ENCODE assay signal across 26 cellular contexts in genomic region chr7:104136981-104137380, GRCh38.
A peak's percentile ranks its signal among the peaks of the same experiment; 100 is the strongest.
DNase-seq lines count a peak whose midpoint lies in the region; ATAC-seq, FAIRE-seq and TF ChIP-seq lines count a peak whose summit lies in the region.
"Had no signal": no experiment of that assay in that cellular context is flagged by ENCODE, and none has a peak within 500 bp of the region (broad histone marks: within the 10 kb centered on the region; RNA-seq: fewer than 3 reads in every experiment).

No MANE protein-coding gene starts in this region.

- H3K4me1 Mint-ChIP-seq in T-helper 17 cell (peaks cover 2% of the 10 kb centered on the region), natural killer cell (no peaks in the 10 kb centered on the region)
- peaks cover 5% of the 10 kb centered on the region for H3K4me1 Mint-ChIP-seq in activated CD4-positive, alpha-beta memory T cell treated with anti-CD3 and anti-CD28 coated beads, Interleukin-2, amount 10 ng/mL, durations not matched to agents 7 days and 5 days
- H3K4me1 Mint-ChIP-seq: CD14-positive monocyte; CD8-positive, alpha-beta memory T cell had no signal

- CTCF ChIA-PET in K562 (lab: Yijun Ruan, JAX; ENCODE audit: low intra/inter-chr PET ratio), result no interaction called here
- CTCF ChIA-PET in activated CD4-positive, alpha-beta memory T cell treated with anti-CD3 and anti-CD28 coated beads, Interleukin-2, amount 10 ng/mL, durations not matched to agents 7 days and 5 days (lab: Charles Lee), result interaction anchor here (0.7 kb wide), 1 partner anchor 23 kb away, joined by 3 read pairs; no protein-coding TSS in a partner anchor

- POLR2A ChIA-PET in K562 (lab: Yijun Ruan, JAX), result interaction anchor here (1.2 to 1.5 kb wide), 2 partner anchors 10 to 11 kb away, joined by 3 to 6 read pairs; no protein-coding TSS in a partner anchor
- POLR2A ChIA-PET in activated CD4-positive, alpha-beta memory T cell treated with anti-CD3 and anti-CD28 coated beads, Interleukin-2, amount 10 ng/mL, durations not matched to agents 7 days and 5 days (lab: Charles Lee), result no interaction called here

- H3K4me3 ChIP-seq in K562 (no peak overlapping the region), thyroid gland (replicated peaks in 1 of 3) (no peak overlapping the region)
- H3K4me3 ChIP-seq: BLaER1, GM12878 had no signal

- peaks cover 74% of the 10 kb centered on the region for H3K36me3 ChIP-seq in K562 (ENCODE audit: control insufficient read depth, insufficient read depth, low read length)
- H3K36me3 ChIP-seq in thyroid gland, result no peaks in the 10 kb centered on the region

- H3K4me3 Mint-ChIP-seq in T-helper 17 cell, result no peak overlapping the region
- no peak overlapping the region for H3K4me3 Mint-ChIP-seq in natural killer cell
- H3K4me3 Mint-ChIP-seq in activated CD4-positive, alpha-beta memory T cell treated with anti-CD3 and anti-CD28 coated beads, Interleukin-2, amount 10 ng/mL, durations not matched to agents 7 days and 5 days, result no peak overlapping the region
- H3K4me3 Mint-ChIP-seq: CD14-positive monocyte; CD4-positive, alpha-beta memory T cell; CD4-positive, CD25-positive, alpha-beta regulatory T cell had no signal

- H3K9ac ChIP-seq in K562 (ENCODE audit: insufficient read depth in 1 of 2, low read depth in 2 of 2, low read length in 2 of 2), result no peak overlapping the region
- H3K9ac ChIP-seq: BLaER1 had no signal

- TF ChIP-seq CTCF in K562 (IDR thresholded peaks at IDR 0.05 in 2 of 3, conservative IDR thresholded peaks at IDR 0.05 in 1 of 3; ENCODE audit: insufficient read depth in 2 of 3, low read depth in 1 of 3, low read length in 3 of 3), result no peak
- TF ChIP-seq CTCF in thyroid gland (IDR thresholded peaks at IDR 0.05), result no peak
- TF ChIP-seq CTCF in natural killer cell (IDR thresholded peaks at IDR 0.05), result no peak

- TF ChIP-seq RAD21 in K562 (CRISPR knock-in tag; conservative IDR thresholded peaks at IDR 0.05 in 1 of 2, IDR thresholded peaks at IDR 0.05 in 1 of 2), result no peak

- in situ Hi-C loops in K562 (cut with MboI), result no loop called here

- H3K27ac Mint-ChIP-seq in T-helper 17 cell (peak overlapping the region; percentile 29), natural killer cell (no peak overlapping the region)
- H3K27ac Mint-ChIP-seq in activated CD4-positive, alpha-beta memory T cell treated with anti-CD3 and anti-CD28 coated beads, Interleukin-2, amount 10 ng/mL, durations not matched to agents 7 days and 5 days, result no peak overlapping the region
- H3K27ac Mint-ChIP-seq: CD4-positive, CD25-positive, alpha-beta regulatory T cell had no signal

- no peak for FAIRE-seq in K562 (lab: Jason Lieb, UNC)
- FAIRE-seq: A204.1, GM12878, GM12892, GM18507 had no signal

- H3K9me1 ChIP-seq in K562 (ENCODE audit: control insufficient read depth, insufficient read depth, low read length), result no peaks in the 10 kb centered on the region

- H3K4me2 ChIP-seq in K562 (ENCODE audit: insufficient read depth, low read length), result no peak overlapping the region
- H3K4me2 ChIP-seq: BLaER1 had no signal

- H3K27ac ChIP-seq in K562 (ENCODE audit: extremely low read depth, low read depth, low read length), result no peak overlapping the region
- H3K27ac ChIP-seq in thyroid gland, result peak overlapping the region; percentile 89
- H3K27ac ChIP-seq: BLaER1 had no signal

- no peaks in the 10 kb centered on the region for H3K27me3 ChIP-seq in K562 (ENCODE audit: control insufficient read depth in 2 of 2, insufficient read depth in 2 of 2, low read length in 2 of 2)
- no peaks in the 10 kb centered on the region for H3K27me3 ChIP-seq in thyroid gland
- H3K27me3 ChIP-seq: BE2C, BLaER1 had no signal

- 62% methylated on average over 3 of the region's 3 CpGs for WGBS in K562 (ENCODE audit: insufficient coverage, low coverage, missing lambda C conversion rate)
- 44 to 51% methylated on average over 3 of the region's 3 CpGs for WGBS in thyroid gland, 2 donors

- no peaks in the 10 kb centered on the region for H3K9me3 ChIP-seq in T-helper 17 cell (ENCODE audit: control insufficient read depth, low read length, poor library complexity, severe bottlenecking)
- H3K9me3 ChIP-seq in K562 (replicated peaks; ENCODE audit: control insufficient read depth, insufficient read depth, low read depth, low read length), result no peaks in the 10 kb centered on the region
- no peaks in the 10 kb centered on the region for H3K9me3 ChIP-seq in thyroid gland
- H3K9me3 ChIP-seq: BE2C, BLaER1 had no signal

- ATAC-seq in T-helper 17 cell (no peak), K562 (no peak), natural killer cell (no peak)
- ATAC-seq: GM12878 had no signal

- intact Hi-C loops in K562 (cut with micrococcal nuclease) (no loop called here), thyroid gland (cut with DNase I) (no loop called here), natural killer cell (cut with micrococcal nuclease) (no loop called here)

- no peaks in the 10 kb centered on the region for H4K20me1 ChIP-seq in K562 (replicated peaks; ENCODE audit: control insufficient read depth, insufficient read depth, low read length)
- H4K20me1 ChIP-seq: BLaER1 had no signal

- DNase-seq in T-helper 17 cell, result no peak
- no peak for DNase-seq in K562 (ENCODE audit: extremely low read depth in 1 of 4, low spot score in 3 of 4)
- peak; percentile 75 to 76 for DNase-seq in thyroid gland
- DNase-seq in natural killer cell, result no peak
- no peak for DNase-seq in T-helper 2 cell
- DNase-seq in activated CD4-positive, alpha-beta memory T cell treated with anti-CD3 and anti-CD28 coated beads, Interleukin-2, amount 10 ng/mL, durations not matched to agents 7 days and 5 days, result no peak
- DNase-seq: 8988T; ACHN; BE2C; CD4-positive, alpha-beta memory T cell; CD4-positive, CD25-positive, alpha-beta regulatory T cell; CD8-positive, alpha-beta memory T cell; COR-L47; DMS 273 treated with DMSO at 0.1 percent for 48 hours; DMS153; DMS53; DMS79; DND-41; EL; GDM1 had no signal

- no peaks in the 10 kb centered on the region for H3K79me2 ChIP-seq in K562 (ENCODE audit: control insufficient read depth, insufficient read depth, low read length)

- no peaks in the 10 kb centered on the region for H3K9me3 Mint-ChIP-seq in natural killer cell
- H3K9me3 Mint-ChIP-seq in activated CD4-positive, alpha-beta memory T cell treated with anti-CD3 and anti-CD28 coated beads, Interleukin-2, amount 10 ng/mL, durations not matched to agents 7 days and 5 days, result no peaks in the 10 kb centered on the region
- H3K9me3 Mint-ChIP-seq: CD14-positive monocyte; CD4-positive, alpha-beta memory T cell; CD4-positive, CD25-positive, alpha-beta regulatory T cell; CD8-positive, alpha-beta memory T cell had no signal

- TF ChIP-seq POLR2A in K562 (conservative IDR thresholded peaks at IDR 0.05) (no peak), thyroid gland (IDR thresholded peaks at IDR 0.05) (no peak)

- H3K36me3 Mint-ChIP-seq in T-helper 17 cell (ENCODE audit: low read depth) (peaks cover 5% of the 10 kb centered on the region), natural killer cell (peaks cover 16% of the 10 kb centered on the region)
- peaks cover 13% of the 10 kb centered on the region for H3K36me3 Mint-ChIP-seq in activated CD4-positive, alpha-beta memory T cell treated with anti-CD3 and anti-CD28 coated beads, Interleukin-2, amount 10 ng/mL, durations not matched to agents 7 days and 5 days (ENCODE audit: low read depth)

- no peak overlapping the region for H2AFZ ChIP-seq in K562 (ENCODE audit: low read depth, low read length)

- H3K4me1 ChIP-seq in K562 (replicated peaks in 1 of 2; ENCODE audit: control insufficient read depth in 2 of 2, insufficient read depth in 2 of 2, low read length in 2 of 2), result peaks cover 0 to 3% of the 10 kb centered on the region in 2 experiments; a peak in 1 of 5 replicates
- peaks cover 26 to 36% of the 10 kb centered on the region in 2 donors for H3K4me1 ChIP-seq in thyroid gland
- H3K4me1 ChIP-seq: BE2C, BLaER1 had no signal

- BruUV-seq in K562 (replicated peaks; lab: Mats Ljungman, UMichigan), result no TSS peak

- H3K27me3 Mint-ChIP-seq in T-helper 17 cell (no peaks in the 10 kb centered on the region), natural killer cell (ENCODE audit: low read depth in 2 of 2) (no peaks in the 10 kb centered on the region)
- no peaks in the 10 kb centered on the region for H3K27me3 Mint-ChIP-seq in activated CD4-positive, alpha-beta memory T cell treated with anti-CD3 and anti-CD28 coated beads, Interleukin-2, amount 10 ng/mL, durations not matched to agents 7 days and 5 days
- H3K27me3 Mint-ChIP-seq: CD4-positive, alpha-beta memory T cell; CD4-positive, CD25-positive, alpha-beta regulatory T cell; CD8-positive, alpha-beta memory T cell had no signal

- TF ChIP-seq EP300 in K562 (IDR thresholded peaks at IDR 0.05; ENCODE audit: low read length), result no peak

TF ChIP-seq in K562, 482 proteins besides CTCF, POLR2A, EP300 and RAD21 (continues in another document):
- TF ChIP-seq SFPQ (IDR thresholded peaks at IDR 0.05; ENCODE audit: low read depth, low read length), result no peak
- TF ChIP-seq CBFA2T3 (IDR thresholded peaks at IDR 0.05), result no peak
- no peak for TF ChIP-seq CC2D1A (IDR thresholded peaks at IDR 0.05)
- TF ChIP-seq PREB (CRISPR knock-in tag; IDR thresholded peaks at IDR 0.05), result no peak
- peak; percentile 40; the same call in 1 of the 2 replicates for TF ChIP-seq ZNF121 (CRISPR knock-in tag; conservative IDR thresholded peaks at IDR 0.05)
- no peak for TF ChIP-seq MCM2 (IDR thresholded peaks at IDR 0.05; ENCODE audit: low read depth)
- TF ChIP-seq FOXP1 (CRISPR knock-in tag; IDR thresholded peaks at IDR 0.05), result no peak

Comparison
In these comparisons a context has a peak if more than half of its experiments do, and no peak if none do; other contexts are left out.
1. DNase-seq: peak in thyroid gland (2 of 2); none in T-helper 17 cell (0 of 3), K562 (0 of 4), natural killer cell (single experiment), T-helper 2 cell (0 of 5) and activated CD4-positive, alpha-beta memory T cell treated with anti-CD3 and anti-CD28 coated beads, Interleukin-2, amount 10 ng/mL, durations not matched to agents 7 days and 5 days (single experiment).